Comparison of ENCODE assay signal across 22 cellular contexts in the genomic region with DNA sequence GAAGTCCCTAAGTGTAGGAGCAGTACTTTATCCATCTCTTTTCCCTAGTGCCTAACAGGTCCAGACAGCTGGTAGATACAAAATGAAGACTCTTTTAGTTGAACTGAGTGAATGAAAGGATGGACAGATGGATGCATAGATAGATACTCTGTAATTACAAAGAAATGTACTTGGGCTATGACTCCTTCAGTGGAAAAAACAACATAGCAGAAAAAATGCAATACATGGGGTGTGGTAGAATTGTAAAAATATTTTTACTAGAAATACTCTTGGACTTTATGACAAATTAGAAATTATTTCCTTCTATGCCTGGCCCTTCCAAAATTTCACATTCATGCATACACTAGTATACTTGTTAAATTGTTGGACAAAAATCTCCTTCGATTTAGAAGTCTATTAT. TPM values are rescaled to one million over a fixed set of nuclear protein-coding genes. Genes with fewer than 3 reads are reported as not detected.
A peak's percentile ranks its signal among the peaks of the same experiment; 100 is the strongest.
DNase-seq lines count a peak whose midpoint lies in the region; ATAC-seq and TF ChIP-seq lines count a peak whose summit lies in the region.
"Had no signal": no experiment of that assay in that cellular context is flagged by ENCODE, and none has a peak within 500 bp of the region (broad histone marks: within the 10 kb centered on the region; RNA-seq: fewer than 3 reads in every experiment).

No MANE protein-coding gene starts in this region.

- peaks cover 72% of the 10 kb centered on the region for H3K79me2 ChIP-seq in OCI-LY1 (ENCODE audit: insufficient read depth, low read length)

- TF ChIP-seq POLR2A in suprapubic skin (IDR thresholded peaks at IDR 0.05), result no peak

- H4K20me1 ChIP-seq in OCI-LY1 (ENCODE audit: insufficient read depth, low read length), result no peaks in the 10 kb centered on the region

- intact Hi-C loops in tibial artery (cut with DNase I; ENCODE audit: low total_unique reads), result no loop called here

- DNase-seq in NCI-H82 (lab: John Stamatoyannopoulos, UW), result peak; percentile 49
- no peak for DNase-seq in NCI-H82 treated with DMSO at 0.1 percent for 48 hours (lab: John Stamatoyannopoulos, UW; ENCODE audit: unreplicated experiment)
- DNase-seq in fibroblast of peridontal ligament (ENCODE audit: extremely low read depth), result peak; percentile 27
- DNase-seq in tibial artery, result no peak
- no peak for DNase-seq in suprapubic skin (ENCODE audit: low spot score in 2 of 2)
- DNase-seq: activated CD4-positive, alpha-beta T cell treated with anti-CD3 and anti-CD28 coated beads for 48 hours; activated naive CD8-positive, alpha-beta T cell treated with anti-CD3 and anti-CD28 coated beads for 36 hours; KBM-7; left colon; MV-4-11; NCI-H1694; nephron progenitor cell; posterior cingulate gyrus; RPMI8226; sigmoid colon; SW 1271 had no signal

- H3K9me2 ChIP-seq in OCI-LY1 (ENCODE audit: low read depth, low read length), result no peaks in the 10 kb centered on the region

- no peak for TF ChIP-seq CTCF in OCI-LY1 (IDR thresholded peaks at IDR 0.05; ENCODE audit: low read length)
- no peak for TF ChIP-seq CTCF in tibial artery (IDR thresholded peaks at IDR 0.05)
- TF ChIP-seq CTCF in suprapubic skin (IDR thresholded peaks at IDR 0.05), result no peak

- no peaks in the 10 kb centered on the region for H3F3A ChIP-seq in OCI-LY1 (ENCODE audit: insufficient read depth, low read length)

- ATAC-seq in GM21360 (IDR thresholded peaks at IDR 0.05; ENCODE audit: unreplicated experiment) (no peak), GM18502 (IDR thresholded peaks at IDR 0.05; ENCODE audit: poor library complexity, unreplicated experiment) (no peak)
- ATAC-seq: A549; left colon; stimulated activated memory B cell treated with anti-CD40 and anti-IgM and Interleukin-4, amounts not matched to agents 10 μg/mL and 1 μg/mL and 100 μg/mL, for 72 hours had no signal

- H3K36me3 ChIP-seq in OCI-LY1 (ENCODE audit: insufficient read depth, low read length) (peaks cover 9% of the 10 kb centered on the region; the same call in 1 of the 2 replicates), tibial artery (no peaks in the 10 kb centered on the region), suprapubic skin (no peaks in the 10 kb centered on the region)
- H3K36me3 ChIP-seq: sigmoid colon had no signal

- no peak overlapping the region for H3K4me2 ChIP-seq in OCI-LY1 (ENCODE audit: low read length)
- H3K4me2 ChIP-seq: BLaER1 treated with 17β-estradiol and CSF1 and Interleukin-3, amounts not matched to agents 10 nM and 100 nM had no signal

- H3K4me1 ChIP-seq in OCI-LY1 (ENCODE audit: insufficient read depth, low read length, severe bottlenecking) (peaks cover 84% of the 10 kb centered on the region), tibial artery (peaks cover 0 to 47% (median 6%) of the 10 kb centered on the region in 4 donors), suprapubic skin (no peaks in the 10 kb centered on the region)

- no peak overlapping the region for H3K9ac ChIP-seq in OCI-LY1 (ENCODE audit: low read length)
- H3K9ac ChIP-seq: BLaER1 treated with 17β-estradiol and CSF1 and Interleukin-3, amounts not matched to agents 10 nM and 100 nM had no signal

- H3K4me3 ChIP-seq in OCI-LY1 (ENCODE audit: low read depth, low read length, poor library complexity, severe bottlenecking) (no peak overlapping the region), tibial artery (peak overlapping the region in 1 of 2 donors; percentile 2), suprapubic skin (no peak overlapping the region)
- H3K4me3 ChIP-seq: A549; BLaER1 treated with 17β-estradiol and CSF1 and Interleukin-3, amounts not matched to agents 10 nM and 100 nM; sigmoid colon had no signal

- no peak overlapping the region for H2AFZ ChIP-seq in OCI-LY1 (ENCODE audit: low read length)

- WGBS in suprapubic skin, result 91% methylated on average over 1 of the region's 1 CpG

- no peaks in the 10 kb centered on the region for H3K9me3 ChIP-seq in OCI-LY1 (ENCODE audit: low read length)
- H3K9me3 ChIP-seq in tibial artery, result no peaks in the 10 kb centered on the region
- no peaks in the 10 kb centered on the region for H3K9me3 ChIP-seq in suprapubic skin
- H3K9me3 ChIP-seq: A549; BLaER1 treated with 17β-estradiol and CSF1 and Interleukin-3, amounts not matched to agents 10 nM and 100 nM; sigmoid colon had no signal

- H3K27me3 ChIP-seq in OCI-LY1 (ENCODE audit: insufficient read depth, low read length) (no peaks in the 10 kb centered on the region), tibial artery (no peaks in the 10 kb centered on the region), suprapubic skin (no peaks in the 10 kb centered on the region)
- H3K27me3 ChIP-seq: BLaER1 treated with 17β-estradiol and CSF1 and Interleukin-3, amounts not matched to agents 10 nM and 100 nM; sigmoid colon had no signal

- peak overlapping the region; percentile 4 for H3K27ac ChIP-seq in OCI-LY1 (ENCODE audit: low read depth, low read length, poor library complexity, severe bottlenecking)
- H3K27ac ChIP-seq in tibial artery, result peak overlapping the region; percentile 9 to 42
- no peak overlapping the region for H3K27ac ChIP-seq in suprapubic skin
- H3K27ac ChIP-seq: A549; BLaER1 treated with 17β-estradiol and CSF1 and Interleukin-3, amounts not matched to agents 10 nM and 100 nM; sigmoid colon had no signal

- no peak for TF ChIP-seq EP300 in suprapubic skin (IDR thresholded peaks at IDR 0.05)

RNA-seq across cellular contexts. Expression of gene KCNQ5, which starts 29.3 kb away (rescaled TPM):
- under 1 TPM in 3 of 4 donors, not detected in 1; 0.30 to 0.57 (median 0.42) TPM for total RNA-seq in suprapubic skin

Comparison
In these comparisons a context has a peak if more than half of its experiments do, and no peak if none do; other contexts are left out.
1. DNase-seq: peak in NCI-H82 (single experiment) and fibroblast of peridontal ligament (single experiment); none in NCI-H82 treated with DMSO at 0.1 percent for 48 hours (single experiment), tibial artery (0 of 2) and suprapubic skin (0 of 2).